In the genomic region with DNA sequence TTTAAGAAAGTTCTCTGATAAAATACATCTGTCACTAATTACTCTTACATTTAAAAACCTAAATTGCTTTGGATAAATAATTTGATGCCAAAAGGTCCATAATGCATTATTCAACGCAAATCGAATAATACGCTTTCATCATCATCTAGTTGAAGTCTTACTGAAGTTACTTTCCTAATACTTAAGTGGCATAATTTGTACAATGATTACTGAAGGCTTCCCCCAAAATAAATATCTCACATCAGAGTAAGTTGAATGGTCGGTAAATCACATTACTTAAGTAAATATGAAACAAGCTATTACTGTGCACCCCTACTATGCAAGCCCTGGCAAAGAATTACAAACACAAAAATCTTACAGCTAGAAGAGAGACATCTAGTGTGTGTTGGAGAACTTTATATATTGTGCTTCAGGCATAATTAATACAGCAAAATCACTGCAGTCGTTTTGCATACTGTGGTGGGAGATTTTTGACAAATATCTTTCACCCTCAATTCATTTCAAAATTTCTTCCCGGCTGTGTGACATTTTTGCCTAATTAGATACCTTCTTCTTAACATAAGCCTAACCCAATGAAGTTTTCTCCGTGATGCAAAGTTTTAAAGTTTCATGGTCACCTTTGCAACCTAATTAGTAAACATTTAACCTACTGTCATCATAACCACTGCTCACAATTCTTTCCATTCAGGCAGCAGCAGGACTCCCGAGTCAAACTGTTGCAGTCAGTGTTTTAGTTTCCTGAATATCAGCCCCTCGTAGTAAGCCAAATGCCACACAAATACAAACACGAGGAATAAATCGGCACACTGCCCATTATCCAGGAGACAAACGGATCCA, we compare ENCODE assay signal across 12 cellular contexts.
DNase-seq lines count a peak whose midpoint lies in the region; ATAC-seq, FAIRE-seq and TF ChIP-seq lines count a peak whose summit lies in the region.
"Had no signal": no experiment of that assay in that cellular context is flagged by ENCODE, and none has a peak within 500 bp of the region (broad histone marks: within the 10 kb centered on the region; RNA-seq: fewer than 3 reads in every experiment).

No MANE protein-coding gene starts in this region.

- no peaks in the 10 kb centered on the region for H3K36me3 ChIP-seq in kidney (ENCODE audit: control insufficient read depth in 1 of 2, insufficient read depth in 2 of 2, low read length in 2 of 2)
- no peaks in the 10 kb centered on the region for H3K36me3 ChIP-seq in naive thymus-derived CD4-positive, alpha-beta T cell (ENCODE audit: control insufficient read depth in 2 of 3, insufficient read depth in 3 of 3, low read length in 3 of 3)

- H3K27me3 Mint-ChIP-seq in HFFc6 (ENCODE audit: insufficient read depth) = peaks cover 38% of the 10 kb centered on the region
- peaks cover 73 to 85% (median 78%) of the 10 kb centered on the region in 5 donors for H3K27me3 Mint-ChIP-seq in naive thymus-derived CD4-positive, alpha-beta T cell

- peaks cover 0 to 4% of the 10 kb centered on the region in 2 donors for H3K27me3 ChIP-seq in naive thymus-derived CD4-positive, alpha-beta T cell (ENCODE audit: control insufficient read depth in 2 of 2, insufficient read depth in 2 of 2, low read length in 2 of 2)
- H3K27me3 ChIP-seq: testis had no signal

- DNase-seq in HFFc6 = no peak
- no peak for DNase-seq in kidney
- peak in 3 of 49 donors; percentile 12 to 22 (median 19) for DNase-seq in substantia nigra (lab: John Stamatoyannopoulos, UW)
- DNase-seq in NCI-H187 (lab: John Stamatoyannopoulos, UW) = no peak
- DNase-seq in naive thymus-derived CD4-positive, alpha-beta T cell = no peak
- no peak for DNase-seq in stimulated activated CD4-positive, alpha-beta T cell treated with anti-CD3 and anti-CD28 coated beads, Interleukin-1b, Interleukin-23, amount 100 ng/mL, for 48 hours
- DNase-seq: activated B cell treated with CpG ODN at 0.5 μM for 24 hours, NCI-H524 treated with DMSO at 0.1 percent for 48 hours, testis had no signal

- POLR2A ChIA-PET in naive thymus-derived CD4-positive, alpha-beta T cell (lab: Charles Lee) = no interaction called here

- TF ChIP-seq CTCF in HFFc6 (IDR thresholded peaks at IDR 0.05) = peak; percentile 39; the same call in 1 of the 2 replicates
- no peak for TF ChIP-seq CTCF in kidney (IDR thresholded peaks at IDR 0.05; ENCODE audit: borderline replicate concordance, extremely low read depth, insufficient read depth)

- intact Hi-C loops in kidney (cut with DNase I) = no loop called here
- intact Hi-C loops in naive thymus-derived CD4-positive, alpha-beta T cell (cut with micrococcal nuclease) = loop anchor here in 1 of 2 donors (5.0 to 10.0 kb wide), 2 partner anchors 107 to 1300 kb away; partner anchors contain the start of genes KCTD1 and ZNF521

- H3K9me3 ChIP-seq in kidney (ENCODE audit: control insufficient read depth in 1 of 2, low read length in 2 of 2) = no peaks in the 10 kb centered on the region
- no peaks in the 10 kb centered on the region for H3K9me3 ChIP-seq in naive thymus-derived CD4-positive, alpha-beta T cell (ENCODE audit: control insufficient read depth in 2 of 3, low read length in 3 of 3)
- H3K9me3 ChIP-seq: testis had no signal

- no peak overlapping the region for H3K4me3 Mint-ChIP-seq in HFFc6
- peak overlapping the region in 1 of 10 donors; percentile 35 for H3K4me3 Mint-ChIP-seq in naive thymus-derived CD4-positive, alpha-beta T cell
- H3K4me3 Mint-ChIP-seq: activated B cell treated with CpG ODN at 0.5 μM for 24 hours had no signal

- no peak overlapping the region for H3K27ac Mint-ChIP-seq in HFFc6
- H3K27ac Mint-ChIP-seq in naive thymus-derived CD4-positive, alpha-beta T cell = no peak overlapping the region
- H3K27ac Mint-ChIP-seq: activated B cell treated with CpG ODN at 0.5 μM for 24 hours; activated T-helper 1 cell treated with anti-CD3 and anti-CD28 coated beads, Interleukin-12 subunit alpha, Interleukin-12 subunit beta, Interleukin-2, Interleukin-4 antibody, amounts not matched to agents 30 ng/mL and 10 ng/mL and 1 ng/mL, durations not matched to agents 14 hours and 24 hours and 36 hours had no signal

- no peaks in the 10 kb centered on the region for H3K9me3 Mint-ChIP-seq in HFFc6
- H3K9me3 Mint-ChIP-seq in naive thymus-derived CD4-positive, alpha-beta T cell = peaks cover 0 to 2% (median 0%) of the 10 kb centered on the region in 11 donors
- H3K9me3 Mint-ChIP-seq: activated B cell treated with CpG ODN at 0.5 μM for 24 hours; activated T-helper 1 cell treated with anti-CD3 and anti-CD28 coated beads, Interleukin-12 subunit alpha, Interleukin-12 subunit beta, Interleukin-2, Interleukin-4 antibody, amounts not matched to agents 30 ng/mL and 10 ng/mL and 1 ng/mL, durations not matched to agents 14 hours and 24 hours and 36 hours had no signal

- H3K9ac ChIP-seq in kidney (ENCODE audit: low read length in 2 of 2) = peak overlapping the region in 1 of 2 donors; percentile 48

- peak overlapping the region; percentile 51 to 62 for H3K4me3 ChIP-seq in kidney (ENCODE audit: low read length in 2 of 2)
- no peak overlapping the region for H3K4me3 ChIP-seq in naive thymus-derived CD4-positive, alpha-beta T cell (ENCODE audit: low read length)
- H3K4me3 ChIP-seq: lung had no signal

- no peak for ATAC-seq in SK-N-SH treated with all-trans-retinoic acid at 6 μM for 48 hours
- ATAC-seq in naive thymus-derived CD4-positive, alpha-beta T cell = no peak

- no peaks in the 10 kb centered on the region for H3K36me3 Mint-ChIP-seq in HFFc6 (ENCODE audit: low read depth)
- peaks cover 0 to 6% (median 4%) of the 10 kb centered on the region in 5 donors for H3K36me3 Mint-ChIP-seq in naive thymus-derived CD4-positive, alpha-beta T cell

- peaks cover 25% of the 10 kb centered on the region for H3K4me1 Mint-ChIP-seq in HFFc6 (ENCODE audit: low read depth)
- peaks cover 7 to 20% (median 15%) of the 10 kb centered on the region in 7 donors for H3K4me1 Mint-ChIP-seq in naive thymus-derived CD4-positive, alpha-beta T cell

- H3K27ac ChIP-seq in kidney (ENCODE audit: low read depth in 2 of 2, low read length in 2 of 2) (peak overlapping the region in 1 of 2 donors; percentile 73), substantia nigra (ENCODE audit: low read depth, low read length, poor library complexity, severe bottlenecking) (peak overlapping the region; percentile 86)
- no peak overlapping the region for H3K27ac ChIP-seq in naive thymus-derived CD4-positive, alpha-beta T cell (ENCODE audit: low read depth, low read length)
- H3K27ac ChIP-seq: testis had no signal

- CTCF ChIA-PET in naive thymus-derived CD4-positive, alpha-beta T cell (lab: Charles Lee) = no interaction called here

- no peak for FAIRE-seq in kidney (lab: Jason Lieb, UNC)

- peaks cover 6 to 9% of the 10 kb centered on the region in 2 donors for H3K4me1 ChIP-seq in kidney (ENCODE audit: control insufficient read depth in 1 of 2, insufficient read depth in 1 of 2, low read depth in 1 of 2, low read length in 2 of 2)
- H3K4me1 ChIP-seq in naive thymus-derived CD4-positive, alpha-beta T cell (ENCODE audit: control insufficient read depth in 2 of 2, insufficient read depth in 2 of 2, low read length in 2 of 2) = no peaks in the 10 kb centered on the region

TF ChIP-seq in SK-N-SH treated with all-trans-retinoic acid at 6 μM for 48 hours, 23 proteins besides CTCF, POLR2A, EP300 and RAD21:
- TF ChIP-seq TCF4 (CRISPR knock-in tag; IDR thresholded peaks at IDR 0.05; ENCODE audit: borderline replicate concordance) (peak; percentile 48; the same call in 1 of the 2 replicates), SNAI2 (CRISPR knock-in tag; IDR thresholded peaks at IDR 0.05) (peak; percentile 71; the same call in 1 of the 2 replicates), ISL1 (CRISPR knock-in tag; IDR thresholded peaks at IDR 0.05) (peak; percentile 87), RARB (CRISPR knock-in tag; IDR thresholded peaks at IDR 0.05) (no peak), TSHZ2 (CRISPR knock-in tag; IDR thresholded peaks at IDR 0.05) (peak; percentile 73; the same call in 1 of the 2 replicates)
